ENCODE assay signal across 18 cellular contexts in the genomic region with DNA sequence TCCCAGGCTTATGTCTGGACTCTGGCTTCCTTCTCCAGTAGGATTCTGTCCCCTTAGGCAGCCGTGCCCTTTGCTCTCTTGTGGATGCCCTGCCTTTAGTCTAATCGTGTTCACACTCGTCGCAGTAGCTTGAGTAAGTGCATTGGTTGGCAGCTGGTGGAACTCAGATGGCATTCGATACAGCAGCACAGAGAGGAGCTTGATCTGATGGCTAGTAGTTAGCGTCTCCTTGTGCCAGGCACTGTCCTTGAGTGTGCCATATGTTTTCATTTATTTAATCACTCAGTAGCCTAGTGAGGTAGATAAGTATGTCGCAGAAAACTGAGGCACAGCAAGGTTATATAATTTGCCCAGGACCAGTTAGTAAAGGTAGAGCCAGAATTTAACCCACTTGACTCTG. TPM values are rescaled to one million over a fixed set of nuclear protein-coding genes. Genes with fewer than 3 reads are reported as not detected.
DNase-seq lines count a peak whose midpoint lies in the region; ATAC-seq, FAIRE-seq and TF ChIP-seq lines count a peak whose summit lies in the region.
"Had no signal": no experiment of that assay in that cellular context is flagged by ENCODE, and none has a peak within 500 bp of the region (broad histone marks: within the 10 kb centered on the region; RNA-seq: fewer than 3 reads in every experiment).

No MANE protein-coding gene starts in this region.

- WGBS in pancreas, 2 donors, result 23 to 26% methylated on average over 7 of the region's 7 CpGs

- intact Hi-C loops in pancreas (cut with DNase I), result no loop called here

- no peaks in the 10 kb centered on the region for H3K27me3 ChIP-seq in pancreas
- H3K27me3 ChIP-seq: SJSA1 had no signal

- no peak overlapping the region for H3K27ac ChIP-seq in pancreas
- H3K27ac ChIP-seq: HL-60, SJSA1 had no signal

- DNase-seq in NCI-H524 (lab: John Stamatoyannopoulos, UW) (peak; percentile 82 to 90), left lobe of liver (ENCODE audit: low spot score) (no peak), pancreas (no peak), DMS79 treated with DMSO at 0.1 percent for 48 hours (lab: John Stamatoyannopoulos, UW) (no peak), putamen (ENCODE audit: low spot score) (no peak)
- DNase-seq in stimulated activated CD4-positive, alpha-beta T cell treated with anti-CD3 and anti-CD28 coated beads, Interleukin-2, amount 100 ng/mL, for 48 hours, result no peak
- DNase-seq: C1 segment of cervical spinal cord, DND-41, HFFc6, Karpas-422, NCI-H2081, NCI-H82 had no signal

- H3K4me1 ChIP-seq in pancreas, result peaks cover 8 to 14% (median 11%) of the 10 kb centered on the region in 3 donors
- H3K4me1 ChIP-seq: SJSA1 had no signal

- ATAC-seq in SK-N-SH treated with all-trans-retinoic acid at 6 μM for 48 hours (peak; percentile 59), left lobe of liver (peak; percentile 44), pancreas (peak; percentile 44 to 72 (median 54)), HG03432 (IDR thresholded peaks at IDR 0.05; ENCODE audit: unreplicated experiment) (no peak)

- no peak for FAIRE-seq in pancreas (lab: Jason Lieb, UNC)
- FAIRE-seq: D721Med, H54 had no signal

- H3K36me3 ChIP-seq in pancreas, result no peaks in the 10 kb centered on the region
- H3K36me3 ChIP-seq: SJSA1 had no signal

- no peaks in the 10 kb centered on the region for H3K9me3 ChIP-seq in pancreas
- H3K9me3 ChIP-seq: SJSA1 had no signal

- H3K4me3 ChIP-seq in pancreas, result no peak overlapping the region
- H3K4me3 ChIP-seq: SJSA1 had no signal

- no peak for TF ChIP-seq CTCF in pancreas (IDR thresholded peaks at IDR 0.05)

TF ChIP-seq in SK-N-SH treated with all-trans-retinoic acid at 6 μM for 48 hours, 23 proteins besides CTCF, POLR2A, EP300 and RAD21:
- TF ChIP-seq TCF4 (CRISPR knock-in tag; IDR thresholded peaks at IDR 0.05; ENCODE audit: borderline replicate concordance), result peak; percentile 64; the same call in 1 of the 2 replicates
- TF ChIP-seq SNAI2 (CRISPR knock-in tag; IDR thresholded peaks at IDR 0.05), result 0 out of 2 replicates have a peak, but pooled peaks have one; percentile 18
- TF ChIP-seq ZNF70 (CRISPR knock-in tag; IDR thresholded peaks at IDR 0.05), result no peak

RNA-seq across cellular contexts. Expression of gene PARP12, which starts 18.2 kb away (rescaled TPM):
- total RNA-seq in left lobe of liver (17.8 TPM), pancreas (10 to 100 TPM; 10.8 to 34.8 (median 21.3) TPM)
- polyA plus RNA-seq in pancreas, result 10 to 100 TPM; 26.9 to 30.8 TPM

Comparison
In these comparisons a context has a peak if more than half of its experiments do, and no peak if none do; other contexts are left out.
1. DNase-seq: peak in NCI-H524 (2 of 2); none in left lobe of liver (single experiment), pancreas (0 of 6), DMS79 treated with DMSO at 0.1 percent for 48 hours (single experiment), stimulated activated CD4-positive, alpha-beta T cell treated with anti-CD3 and anti-CD28 coated beads, Interleukin-2, amount 100 ng/mL, for 48 hours (0 of 2) and putamen (single experiment).